9 cellular contexts compared by ENCODE assay signal in genomic region chr15:66931768-66932633, GRCh38.
A peak's percentile ranks its signal among the peaks of the same experiment; 100 is the strongest.
DNase-seq lines count a peak whose midpoint lies in the region; ATAC-seq, FAIRE-seq and TF ChIP-seq lines count a peak whose summit lies in the region.
"Had no signal": no experiment of that assay in that cellular context is flagged by ENCODE, and none has a peak within 500 bp of the region (broad histone marks: within the 10 kb centered on the region; RNA-seq: fewer than 3 reads in every experiment).

No MANE protein-coding gene starts in this region.

- POLR2A ChIA-PET in AG04449 (lab: Yijun Ruan, JAX) = interaction anchor here (1.2 kb wide), 1 partner anchor 13 kb away, joined by 3 read pairs; no protein-coding TSS in a partner anchor

- ATAC-seq in lower lobe of right lung (peak; percentile 81 to 90), HG02981 (IDR thresholded peaks at IDR 0.05; ENCODE audit: unreplicated experiment) (no peak)

- H3K36me3 ChIP-seq in lower lobe of right lung = no peaks in the 10 kb centered on the region
- H3K36me3 ChIP-seq: heart left ventricle had no signal

- TF ChIP-seq CTCF in AG04449 (IDR thresholded peaks at IDR 0.05; ENCODE audit: insufficient read depth, low read length, missing control alignments) (no peak), lower lobe of right lung (IDR thresholded peaks at IDR 0.05) (no peak)

- H3K4me1 ChIP-seq in lower lobe of right lung = peaks cover 26% of the 10 kb centered on the region

- peak overlapping the region; percentile 13 for H3K4me3 ChIP-seq in AG04449 (ENCODE audit: low read depth, low read length)
- no peak overlapping the region for H3K4me3 ChIP-seq in lower lobe of right lung
- H3K4me3 ChIP-seq: heart left ventricle had no signal

- in situ Hi-C loops in T47D (cut with HindIII; ENCODE audit: low pct_unique_long_range_greater_than_20kb, low sequenced_read_pairs) = no loop called here

- no peak for DNase-seq in AG04449 (ENCODE audit: low read depth, low spot score)
- DNase-seq in HTR-8/SVneo (ENCODE audit: insufficient read length, low spot score) = peak; percentile 69
- DNase-seq in T47D (ENCODE audit: low read depth in 1 of 2, low spot score in 1 of 2) = peak; percentile 55 to 88
- no peak for DNase-seq in lower lobe of right lung
- DNase-seq in stimulated activated CD4-positive, alpha-beta T cell treated with anti-CD3 and anti-CD28 coated beads, Interleukin-15, amount 100 ng/mL, for 24 hours = no peak
- DNase-seq in GDM1 (lab: John Stamatoyannopoulos, UW) = no peak
- DNase-seq in activated CD4-positive, alpha-beta T cell treated with anti-CD3 and anti-CD28 coated beads for 48 hours = no peak
- DNase-seq: heart left ventricle had no signal

- CTCF ChIA-PET in AG04449 (lab: Yijun Ruan, JAX) = interaction anchor here (0.6 to 2.7 kb wide), 4 partner anchors 9 to 738 kb away, joined by 3 to 8 read pairs (median 3); no protein-coding TSS in a partner anchor

- no peak for FAIRE-seq in HTR-8/SVneo (lab: Jason Lieb, UNC)

- H3K27ac ChIP-seq in lower lobe of right lung = peak overlapping the region; percentile 42

- H3K9me3 ChIP-seq in lower lobe of right lung = no peaks in the 10 kb centered on the region

- no peaks in the 10 kb centered on the region for H3K27me3 ChIP-seq in lower lobe of right lung (ENCODE audit: low read depth)
- H3K27me3 ChIP-seq: heart left ventricle had no signal

- intact Hi-C loops in lower lobe of right lung (cut with DNase I) = no loop called here

Comparison
In these comparisons a context has a peak if more than half of its experiments do, and no peak if none do; other contexts are left out.
1. DNase-seq: peak in HTR-8/SVneo (single experiment) and T47D (2 of 2); none in AG04449 (single experiment), lower lobe of right lung (single experiment), stimulated activated CD4-positive, alpha-beta T cell treated with anti-CD3 and anti-CD28 coated beads, Interleukin-15, amount 100 ng/mL, for 24 hours (single experiment), GDM1 (single experiment) and activated CD4-positive, alpha-beta T cell treated with anti-CD3 and anti-CD28 coated beads for 48 hours (single experiment).